In the genomic region with DNA sequence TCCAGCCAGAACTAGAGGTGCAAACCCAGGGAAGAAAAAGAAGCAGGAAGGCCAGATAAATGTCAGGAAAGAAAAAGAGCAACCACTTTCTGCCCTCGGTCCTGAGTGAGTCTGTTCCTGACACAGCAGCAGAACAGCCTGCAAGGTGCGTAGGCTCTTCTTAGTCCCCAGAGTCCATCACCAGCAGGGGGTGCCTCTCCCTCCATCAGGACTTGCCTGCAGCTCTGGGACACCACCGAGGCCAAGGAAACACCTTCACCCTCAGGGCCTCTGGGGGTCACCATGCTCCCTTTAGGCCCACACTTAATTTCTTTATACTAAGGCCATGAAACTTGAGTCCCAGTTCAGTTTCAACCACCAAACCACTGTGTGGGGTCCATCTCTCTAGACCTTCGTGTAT, we compare ENCODE assay signal across 8 cellular contexts. TPM values are rescaled to one million over a fixed set of nuclear protein-coding genes. Genes with fewer than 3 reads are reported as not detected.
DNase-seq lines count a peak whose midpoint lies in the region; ATAC-seq and TF ChIP-seq lines count a peak whose summit lies in the region.

No MANE protein-coding gene starts in this region.

- H3K9me3 Mint-ChIP-seq in activated CD4-positive, alpha-beta T cell treated with anti-CD3 and anti-CD28 coated beads, Interleukin-2, amount 10 ng/mL, durations not matched to agents 24 days and 14 days, result no peaks in the 10 kb centered on the region

- no peak for ATAC-seq in HG02610 (IDR thresholded peaks at IDR 0.05; ENCODE audit: unreplicated experiment)

- H3K27me3 ChIP-seq in effector memory CD4-positive, alpha-beta T cell (replicated peaks; ENCODE audit: control insufficient read depth, insufficient read depth, low read length, poor library complexity, severe bottlenecking), result peaks cover 11% of the 10 kb centered on the region

- H3K4me3 Mint-ChIP-seq in activated CD4-positive, alpha-beta T cell treated with anti-CD3 and anti-CD28 coated beads, Interleukin-2, amount 10 ng/mL, durations not matched to agents 24 days and 14 days, result no peak overlapping the region

- peaks cover 4% of the 10 kb centered on the region for H3K4me1 ChIP-seq in effector memory CD4-positive, alpha-beta T cell (ENCODE audit: control insufficient read depth, insufficient read depth, low read length, poor library complexity, severe bottlenecking)

- intact Hi-C loops in activated CD4-positive, alpha-beta T cell treated with anti-CD3 and anti-CD28 coated beads, Interleukin-2, amount 10 ng/mL, durations not matched to agents 24 days and 14 days (cut with micrococcal nuclease), result loop anchor here (5.0 kb wide), 1 partner anchor 115 kb away; no protein-coding TSS in a partner anchor

- peak; percentile 48 for TF ChIP-seq CTCF in retinal pigment epithelial cell (conservative IDR thresholded peaks at IDR 0.05; ENCODE audit: low read depth, low read length)

- H3K36me3 Mint-ChIP-seq in activated CD4-positive, alpha-beta T cell treated with anti-CD3 and anti-CD28 coated beads, Interleukin-2, amount 10 ng/mL, durations not matched to agents 24 days and 14 days (ENCODE audit: low read depth), result no peaks in the 10 kb centered on the region

- no peaks in the 10 kb centered on the region for H3K36me3 ChIP-seq in effector memory CD4-positive, alpha-beta T cell (ENCODE audit: control insufficient read depth, insufficient read depth, low read length)

- H3K9me3 ChIP-seq in effector memory CD4-positive, alpha-beta T cell (ENCODE audit: control insufficient read depth, low read length), result no peaks in the 10 kb centered on the region

- DNase-seq in activated CD4-positive, alpha-beta T cell treated with anti-CD3 and anti-CD28 coated beads, Interleukin-2, amount 10 ng/mL, durations not matched to agents 24 days and 14 days, result peak; percentile 62
- DNase-seq in activated CD4-positive, alpha-beta T cell treated with anti-CD3 and anti-CD28 coated beads for 1 hour, result no peak
- peak; percentile 34 for DNase-seq in Jurkat, Clone E6-1 (ENCODE audit: low read depth, low spot score)
- DNase-seq in dermis blood vessel endothelial cell (peak; percentile 5), retinal pigment epithelial cell (ENCODE audit: low read depth) (no peak), DMS153 (lab: John Stamatoyannopoulos, UW) (no peak)
- DNase-seq in effector memory CD4-positive, alpha-beta T cell, result no peak

- H3K27me3 Mint-ChIP-seq in activated CD4-positive, alpha-beta T cell treated with anti-CD3 and anti-CD28 coated beads, Interleukin-2, amount 10 ng/mL, durations not matched to agents 24 days and 14 days, result peaks cover 60% of the 10 kb centered on the region

- H3K27ac Mint-ChIP-seq in activated CD4-positive, alpha-beta T cell treated with anti-CD3 and anti-CD28 coated beads, Interleukin-2, amount 10 ng/mL, durations not matched to agents 24 days and 14 days, result no peak overlapping the region

- H3K4me3 ChIP-seq in Jurkat, Clone E6-1 (ENCODE audit: low read length), result no peak overlapping the region
- H3K4me3 ChIP-seq in retinal pigment epithelial cell (ENCODE audit: low read length), result no peak overlapping the region
- H3K4me3 ChIP-seq in effector memory CD4-positive, alpha-beta T cell (ENCODE audit: insufficient read depth, low read depth, low read length, poor library complexity, severe bottlenecking), result no peak overlapping the region

- peaks cover 6% of the 10 kb centered on the region for H3K4me1 Mint-ChIP-seq in activated CD4-positive, alpha-beta T cell treated with anti-CD3 and anti-CD28 coated beads, Interleukin-2, amount 10 ng/mL, durations not matched to agents 24 days and 14 days

- no peak overlapping the region for H3K27ac ChIP-seq in effector memory CD4-positive, alpha-beta T cell (ENCODE audit: insufficient read depth, low read length, poor library complexity, severe bottlenecking)

RNA-seq across cellular contexts. Expression of a gene that starts 43.7 kb away (rescaled TPM):
- total RNA-seq in activated CD4-positive, alpha-beta T cell treated with anti-CD3 and anti-CD28 coated beads, Interleukin-2, amount 10 ng/mL, durations not matched to agents 24 days and 14 days, result 0.17 and 0.21 TPM in 2 replicates
- polyA plus RNA-seq in Jurkat, Clone E6-1 (2012; ENCODE audit: insufficient read depth, insufficient read length), result 0.18 TPM
- total RNA-seq in dermis blood vessel endothelial cell, result 0.17 and 0.42 TPM in 2 replicates

Comparison
In these comparisons a context has a peak if more than half of its experiments do, and no peak if none do; other contexts are left out.
1. DNase-seq: peak in activated CD4-positive, alpha-beta T cell treated with anti-CD3 and anti-CD28 coated beads, Interleukin-2, amount 10 ng/mL, durations not matched to agents 24 days and 14 days (single experiment), Jurkat, Clone E6-1 (single experiment) and dermis blood vessel endothelial cell (single experiment); none in activated CD4-positive, alpha-beta T cell treated with anti-CD3 and anti-CD28 coated beads for 1 hour (single experiment), retinal pigment epithelial cell (single experiment), DMS153 (single experiment) and effector memory CD4-positive, alpha-beta T cell (0 of 3).